Comparison of ENCODE assay signal across 24 cellular contexts in the genomic region with DNA sequence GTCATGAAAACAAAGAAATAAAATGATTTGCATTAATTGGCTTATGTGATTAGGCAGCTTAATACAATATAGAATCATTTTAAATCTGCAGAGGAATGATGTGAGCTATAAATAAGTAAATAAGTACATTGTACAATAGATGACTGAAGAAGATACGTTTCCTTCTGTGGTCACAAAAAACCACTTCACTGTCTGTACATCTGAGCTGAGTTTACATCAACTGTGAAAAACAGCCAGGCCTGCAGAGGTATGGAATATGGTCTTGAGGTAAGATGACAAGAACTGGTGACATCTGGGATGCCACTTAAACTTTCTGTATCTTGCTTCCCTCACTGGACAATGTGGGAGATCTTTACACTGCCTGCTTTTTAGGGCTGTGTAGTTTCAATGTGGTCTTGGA.
"Had no signal": no experiment of that assay in that cellular context is flagged by ENCODE, and none has a peak within 500 bp of the region (broad histone marks: within the 10 kb centered on the region; RNA-seq: fewer than 3 reads in every experiment).

No MANE protein-coding gene starts in this region.

- H3K27ac ChIP-seq: left lung, lower lobe of right lung, ovary, right atrium auricular region, right lobe of liver, stomach, testis, thyroid gland, transverse colon, upper lobe of left lung, vagina had no signal

- H3K4me3 ChIP-seq: left lung, lower lobe of right lung, ovary, right atrium auricular region, right lobe of liver, stomach, testis, thyroid gland, transverse colon, upper lobe of left lung, vagina had no signal

- H3K9me3 ChIP-seq: left lung, lower lobe of right lung, ovary, right atrium auricular region, right lobe of liver, stomach, testis, thyroid gland, transverse colon, upper lobe of left lung, vagina had no signal

- H3K4me1 ChIP-seq: left lung, lower lobe of right lung, right atrium auricular region, right lobe of liver, stomach, testis, thyroid gland, transverse colon, upper lobe of left lung, vagina had no signal

- DNase-seq: immature natural killer cell; kidney; left colon; left lung; lower lobe of right lung; mammary epithelial cell; mesenchymal stem cell; naive B cell; natural killer cell; ovary; right lobe of liver; stimulated activated CD4-positive, alpha-beta T cell treated with anti-CD3 and anti-CD28 coated beads, Interleukin-12 subunit alpha, Interleukin-12 subunit beta, amount 100 ng/mL, for 4 hours; stimulated activated CD4-positive, alpha-beta T cell treated with anti-CD3 and anti-CD28 coated beads, Interleukin-15, amount 100 ng/mL, for 24 hours; stimulated activated CD4-positive, alpha-beta T cell treated with anti-CD3 and anti-CD28 coated beads, Interleukin-2, amount 100 ng/mL, for 24 hours; stimulated activated CD4-positive, alpha-beta T cell treated with anti-CD3 and anti-CD28 coated beads, Interleukin-4, amount 100 ng/mL, for 1 hour; stimulated activated naive B cell treated with anti-CD40 and anti-IgM and Interleukin-4, amounts not matched to agents 10 μg/mL and 1 μg/mL and 100 μg/mL, for 72 hours; stimulated activated naive CD8-positive, alpha-beta T cell treated with anti-CD3 and anti-CD28 coated beads, Interleukin-15, Interleukin-2, amounts not matched to agents 100 U/mL and 50 U/mL, for 24 hours; stomach; testis; thyroid gland; transverse colon; upper lobe of left lung had no signal

- ATAC-seq: left colon; left lung; lower lobe of right lung; natural killer cell; right lobe of liver; stimulated activated naive B cell treated with anti-CD40 and anti-IgM and Interleukin-4, amounts not matched to agents 10 μg/mL and 1 μg/mL and 100 μg/mL, for 72 hours; stimulated activated naive CD8-positive, alpha-beta T cell treated with anti-CD3 and anti-CD28 coated beads, Interleukin-15, Interleukin-2, amounts not matched to agents 100 U/mL and 50 U/mL, for 24 hours had no signal

- H3K27me3 ChIP-seq: left lung, ovary, right atrium auricular region, right lobe of liver, stomach, testis, thyroid gland, transverse colon, upper lobe of left lung, vagina had no signal

- H3K36me3 ChIP-seq: left lung, lower lobe of right lung, ovary, right atrium auricular region, right lobe of liver, stomach, thyroid gland, transverse colon, upper lobe of left lung, vagina had no signal
